In genomic region chr7:157688439-157689268, GRCh38 we compare ENCODE assay signal across 14 cellular contexts.
DNase-seq lines count a peak whose midpoint lies in the region; ATAC-seq and TF ChIP-seq lines count a peak whose summit lies in the region.
"Had no signal": no experiment of that assay in that cellular context is flagged by ENCODE, and none has a peak within 500 bp of the region (broad histone marks: within the 10 kb centered on the region; RNA-seq: fewer than 3 reads in every experiment).

No MANE protein-coding gene starts in this region.

- H3K9me3 Mint-ChIP-seq in naive thymus-derived CD4-positive, alpha-beta T cell: no peaks in the 10 kb centered on the region

- WGBS in aorta, 2 donors: 2 to 3% methylated on average over 64 to 68 of the region's 68 CpGs

- H3K4me1 Mint-ChIP-seq in naive thymus-derived CD4-positive, alpha-beta T cell: peaks cover 2 to 47% (median 36%) of the 10 kb centered on the region in 7 donors

- H3K27me3 ChIP-seq in left ventricle myocardium inferior (ENCODE audit: low read depth) (peaks cover 97% of the 10 kb centered on the region), aorta (ENCODE audit: control insufficient read depth in 1 of 2, insufficient read depth in 2 of 2, low read length in 1 of 2) (no peaks in the 10 kb centered on the region)
- peaks cover 15 to 40% of the 10 kb centered on the region in 2 donors for H3K27me3 ChIP-seq in naive thymus-derived CD4-positive, alpha-beta T cell (ENCODE audit: control insufficient read depth in 2 of 2, insufficient read depth in 2 of 2, low read length in 2 of 2)

- POLR2A ChIA-PET in naive thymus-derived CD4-positive, alpha-beta T cell (lab: Charles Lee): interaction anchor here (0.7 kb wide), 1 partner anchor 19 kb away, joined by 3 read pairs; no protein-coding TSS in a partner anchor

- CTCF ChIA-PET in naive thymus-derived CD4-positive, alpha-beta T cell (lab: Charles Lee): no interaction called here

- H3K9me3 ChIP-seq in left ventricle myocardium inferior (replicated peaks) (no peaks in the 10 kb centered on the region), aorta (ENCODE audit: control insufficient read depth, low read length) (no peaks in the 10 kb centered on the region)
- no peaks in the 10 kb centered on the region for H3K9me3 ChIP-seq in naive thymus-derived CD4-positive, alpha-beta T cell (ENCODE audit: control insufficient read depth in 2 of 3, low read length in 3 of 3)
- H3K9me3 ChIP-seq: esophagus squamous epithelium had no signal

- H3K36me3 ChIP-seq in left ventricle myocardium inferior: no peaks in the 10 kb centered on the region
- H3K36me3 ChIP-seq in naive thymus-derived CD4-positive, alpha-beta T cell (ENCODE audit: control insufficient read depth in 2 of 3, insufficient read depth in 3 of 3, low read length in 3 of 3): no peaks in the 10 kb centered on the region
- no peaks in the 10 kb centered on the region for H3K36me3 ChIP-seq in aorta (ENCODE audit: control insufficient read depth in 1 of 2, insufficient read depth in 2 of 2, low read length in 1 of 2)
- H3K36me3 ChIP-seq: esophagus squamous epithelium had no signal

- peaks cover 29 to 59% (median 41%) of the 10 kb centered on the region in 5 donors for H3K27me3 Mint-ChIP-seq in naive thymus-derived CD4-positive, alpha-beta T cell

- H3K4me3 ChIP-seq in left ventricle myocardium inferior (peak overlapping the region; percentile 67), aorta (ENCODE audit: low read length in 2 of 2) (no peak overlapping the region)
- no peak overlapping the region for H3K4me3 ChIP-seq in naive thymus-derived CD4-positive, alpha-beta T cell (ENCODE audit: low read length)
- H3K4me3 ChIP-seq: hepatocyte, skin epidermis had no signal

- TF ChIP-seq CTCF in left ventricle myocardium inferior (IDR thresholded peaks at IDR 0.05; ENCODE audit: borderline replicate concordance): no peak

- no peaks in the 10 kb centered on the region for H3K36me3 Mint-ChIP-seq in naive thymus-derived CD4-positive, alpha-beta T cell

- H3K4me1 ChIP-seq in left ventricle myocardium inferior (peaks cover 74% of the 10 kb centered on the region), aorta (ENCODE audit: control insufficient read depth in 1 of 2, insufficient read depth in 2 of 2, low read length in 2 of 2) (no peaks in the 10 kb centered on the region)
- peaks cover 0 to 42% of the 10 kb centered on the region in 2 donors for H3K4me1 ChIP-seq in naive thymus-derived CD4-positive, alpha-beta T cell (ENCODE audit: control insufficient read depth in 2 of 2, insufficient read depth in 2 of 2, low read length in 2 of 2)

- no peak overlapping the region for H3K27ac Mint-ChIP-seq in naive thymus-derived CD4-positive, alpha-beta T cell

- H3K4me3 Mint-ChIP-seq in naive thymus-derived CD4-positive, alpha-beta T cell: peak overlapping the region in 9 of 10 donors; percentile 29 to 80 (median 51)

- intact Hi-C loops in left ventricle myocardium inferior (cut with micrococcal nuclease): no loop called here
- intact Hi-C loops in left ventricle myocardium superior (cut with micrococcal nuclease): no loop called here
- intact Hi-C loops in naive thymus-derived CD4-positive, alpha-beta T cell (cut with micrococcal nuclease): loop anchor here (5.0 to 10.0 kb wide), 3 partner anchors 189 to 681 kb away; no protein-coding TSS in a partner anchor
- intact Hi-C loops in aorta (cut with DNase I): no loop called here

- no peak for DNase-seq in left ventricle myocardium inferior
- DNase-seq in left ventricle myocardium superior: no peak
- DNase-seq in astrocyte of the hippocampus (ENCODE audit: low read depth, low spot score): peak; percentile 26
- DNase-seq in naive thymus-derived CD4-positive, alpha-beta T cell: peak in 2 of 9 donors; percentile 5 to 21
- peak; percentile 36 to 65 for DNase-seq in aorta
- DNase-seq in effector CD8-positive, alpha-beta T cell (lab: John Stamatoyannopoulos, UW): no peak
- no peak for DNase-seq in stimulated activated CD4-positive, alpha-beta T cell treated with anti-CD3 and anti-CD28 coated beads, Interleukin-4, amount 100 ng/mL, for 1 hour
- DNase-seq: esophagus squamous epithelium, MM.1S, NCI-H2029 treated with DMSO at 0.1 percent for 48 hours had no signal

- H3K27ac ChIP-seq in left ventricle myocardium inferior (replicated peaks) (no peak overlapping the region), aorta (ENCODE audit: low read depth in 1 of 2, low read length in 2 of 2) (no peak overlapping the region)
- H3K27ac ChIP-seq in naive thymus-derived CD4-positive, alpha-beta T cell (ENCODE audit: low read depth, low read length): no peak overlapping the region
- H3K27ac ChIP-seq: esophagus squamous epithelium, hepatocyte, skin epidermis had no signal

- ATAC-seq in left ventricle myocardium superior (no peak), aorta (ENCODE audit: low FRiP score) (no peak), GM19324 (IDR thresholded peaks at IDR 0.05; ENCODE audit: low FRiP score, unreplicated experiment) (no peak)
- no peak for ATAC-seq in naive thymus-derived CD4-positive, alpha-beta T cell
- ATAC-seq: left lobe of liver had no signal

Comparison
In these comparisons a context has a peak if more than half of its experiments do, and no peak if none do; other contexts are left out.
1. DNase-seq: peak in astrocyte of the hippocampus (single experiment) and aorta (2 of 2); none in left ventricle myocardium inferior (single experiment), left ventricle myocardium superior (single experiment), effector CD8-positive, alpha-beta T cell (single experiment) and stimulated activated CD4-positive, alpha-beta T cell treated with anti-CD3 and anti-CD28 coated beads, Interleukin-4, amount 100 ng/mL, for 1 hour (single experiment).
2. intact Hi-C loops: an anchor here in naive thymus-derived CD4-positive, alpha-beta T cell (5.0 to 10.0 kb wide); none called in left ventricle myocardium inferior, left ventricle myocardium superior and aorta.